Comparison of ENCODE assay signal across 8 cellular contexts in the genomic region with DNA sequence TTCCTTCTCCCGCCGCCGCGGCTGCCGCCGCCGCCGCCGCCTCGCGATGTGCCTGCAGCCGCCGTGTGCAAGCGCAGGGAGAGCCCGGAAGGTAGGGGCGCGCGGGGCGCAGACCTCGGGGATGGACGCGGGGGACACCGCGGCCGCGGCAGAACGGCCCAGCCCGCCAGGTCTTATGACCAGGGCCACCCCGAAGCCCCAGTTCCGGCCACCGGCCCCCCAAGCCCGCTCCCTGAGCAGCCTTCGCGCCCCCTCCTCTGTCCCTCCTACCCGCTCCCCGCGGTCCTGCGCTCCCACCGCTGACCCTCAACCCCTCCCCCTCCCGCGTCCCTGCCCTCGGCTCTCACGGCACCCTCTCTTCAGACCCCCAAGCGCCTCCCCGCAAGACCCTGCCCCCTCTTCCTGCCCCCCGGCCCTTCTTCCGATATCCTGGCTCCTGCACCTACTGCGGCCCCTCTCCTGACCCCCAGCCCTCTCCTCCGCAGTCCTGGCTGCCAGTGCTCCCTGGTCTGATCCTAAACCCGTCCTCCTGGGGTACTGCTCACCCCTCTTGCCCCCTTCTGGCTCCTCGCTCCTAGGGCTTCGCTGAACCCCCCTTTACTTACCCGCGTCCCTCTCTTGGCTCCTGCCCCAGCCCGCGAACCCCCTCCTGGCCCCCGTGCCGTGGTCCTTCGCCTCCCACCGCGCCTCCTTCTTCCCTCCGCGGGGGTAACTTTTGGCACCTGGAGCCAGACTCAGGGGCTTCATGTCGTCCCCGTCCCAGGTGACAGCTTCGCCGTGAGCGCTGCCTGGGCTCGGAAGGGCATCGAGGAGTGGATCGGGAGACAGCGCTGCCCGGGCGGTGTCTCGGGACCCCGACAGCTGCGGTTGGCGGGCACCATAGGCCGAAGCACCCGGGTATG. TPM values are rescaled to one million over a fixed set of nuclear protein-coding genes. Genes with fewer than 3 reads are reported as not detected.
DNase-seq lines count a peak whose midpoint lies in the region; ATAC-seq and TF ChIP-seq lines count a peak whose summit lies in the region.

No MANE protein-coding gene starts in this region.

- H3K4me3 Mint-ChIP-seq in activated CD4-positive, alpha-beta memory T cell treated with anti-CD3 and anti-CD28 coated beads, Interleukin-2, amount 10 ng/mL, durations not matched to agents 7 days and 5 days: peak overlapping the region; percentile 63

- CTCF ChIA-PET in AG04449 (lab: Yijun Ruan, JAX): interaction anchor here (1.4 kb wide), 1 partner anchor 258 kb away, joined by 5 read pairs; no protein-coding TSS in a partner anchor
- CTCF ChIA-PET in activated CD4-positive, alpha-beta memory T cell treated with anti-CD3 and anti-CD28 coated beads, Interleukin-2, amount 10 ng/mL, durations not matched to agents 7 days and 5 days (lab: Charles Lee): interaction anchor here (1.4 kb wide), 1 partner anchor 116 kb away, joined by 7 read pairs; no protein-coding TSS in a partner anchor

- 13 to 25% (median 14%) methylated on average over 59 to 80 of the region's 80 CpGs for WGBS in heart left ventricle, 4 donors
- WGBS in sigmoid colon, 2 donors: 10 to 15% methylated on average over 80 of the region's 80 CpGs

- TF ChIP-seq POLR2A in heart left ventricle (IDR thresholded peaks at IDR 0.05): no peak
- no peak for TF ChIP-seq POLR2A in sigmoid colon (IDR thresholded peaks at IDR 0.05)

- TF ChIP-seq CTCF in AG04449 (IDR thresholded peaks at IDR 0.05; ENCODE audit: insufficient read depth, low read length, missing control alignments): no peak
- TF ChIP-seq CTCF in heart left ventricle (IDR thresholded peaks at IDR 0.05): no peak
- TF ChIP-seq CTCF in sigmoid colon (IDR thresholded peaks at IDR 0.05): no peak

- H3K4me1 Mint-ChIP-seq in activated CD4-positive, alpha-beta memory T cell treated with anti-CD3 and anti-CD28 coated beads, Interleukin-2, amount 10 ng/mL, durations not matched to agents 7 days and 5 days: peaks cover 9% of the 10 kb centered on the region

- peaks cover 1% of the 10 kb centered on the region for H3K9me3 Mint-ChIP-seq in activated CD4-positive, alpha-beta memory T cell treated with anti-CD3 and anti-CD28 coated beads, Interleukin-2, amount 10 ng/mL, durations not matched to agents 7 days and 5 days

- ATAC-seq in GM19328 (IDR thresholded peaks at IDR 0.05; ENCODE audit: unreplicated experiment) (peak; percentile 38), HG03432 (IDR thresholded peaks at IDR 0.05; ENCODE audit: unreplicated experiment) (peak; percentile 60), heart left ventricle (peak in 2 of 4 donors; percentile 23 to 35)

- H3K4me3 ChIP-seq in AG04449 (ENCODE audit: low read depth, low read length) (peak overlapping the region; percentile 59), heart left ventricle (peak overlapping the region; percentile 45 to 84 (median 63)), sigmoid colon (peak overlapping the region; percentile 55 to 97 (median 78))

- no peaks in the 10 kb centered on the region for H3K9me3 ChIP-seq in heart left ventricle
- no peaks in the 10 kb centered on the region for H3K9me3 ChIP-seq in sigmoid colon

- intact Hi-C loops in heart left ventricle (cut with DNase I) (loop anchor here in 2 of 10 donors (10.0 kb wide), 2 partner anchors 64 to 174 kb away; no protein-coding TSS in a partner anchor), sigmoid colon (cut with DNase I) (loop anchor here (1.0 to 10.0 kb wide), 7 partner anchors 43 to 524 kb away; partner anchors contain the start of genes CNEP1R1 and CYLD)

- peaks cover 44% of the 10 kb centered on the region for H3K27me3 Mint-ChIP-seq in activated CD4-positive, alpha-beta memory T cell treated with anti-CD3 and anti-CD28 coated beads, Interleukin-2, amount 10 ng/mL, durations not matched to agents 7 days and 5 days

- no peak for DNase-seq in AG04449 (ENCODE audit: low read depth, low spot score)
- DNase-seq in activated CD4-positive, alpha-beta memory T cell treated with anti-CD3 and anti-CD28 coated beads, Interleukin-2, amount 10 ng/mL, durations not matched to agents 7 days and 5 days: peak; percentile 44
- no peak for DNase-seq in heart left ventricle
- peak; percentile 72 for DNase-seq in sigmoid colon
- DNase-seq in NCI-H524 (lab: John Stamatoyannopoulos, UW): no peak
- no peak for DNase-seq in activated gamma-delta T cell treated with Interleukin-2 at 50 U/mL for 16 hours

- H3K27me3 ChIP-seq in heart left ventricle (peaks cover 0 to 30% (median 11%) of the 10 kb centered on the region in 9 donors), sigmoid colon (no peaks in the 10 kb centered on the region)

- H3K27ac Mint-ChIP-seq in activated CD4-positive, alpha-beta memory T cell treated with anti-CD3 and anti-CD28 coated beads, Interleukin-2, amount 10 ng/mL, durations not matched to agents 7 days and 5 days: no peak overlapping the region

- no peak for TF ChIP-seq EP300 in sigmoid colon (IDR thresholded peaks at IDR 0.05)

- H3K4me1 ChIP-seq in heart left ventricle (peaks cover 0 to 18% (median 7%) of the 10 kb centered on the region in 12 donors), sigmoid colon (peaks cover 0 to 30% (median 23%) of the 10 kb centered on the region in 4 donors)

- H3K36me3 ChIP-seq in heart left ventricle (no peaks in the 10 kb centered on the region), sigmoid colon (no peaks in the 10 kb centered on the region)

- POLR2A ChIA-PET in AG04449 (lab: Yijun Ruan, JAX): no interaction called here
- POLR2A ChIA-PET in activated CD4-positive, alpha-beta memory T cell treated with anti-CD3 and anti-CD28 coated beads, Interleukin-2, amount 10 ng/mL, durations not matched to agents 7 days and 5 days (lab: Charles Lee): interaction anchor here (1.7 kb wide), 1 partner anchor 197 kb away, joined by 7 read pairs; no protein-coding TSS in a partner anchor

- H3K27ac ChIP-seq in heart left ventricle (peak overlapping the region in 2 of 12 donors; percentile 38 to 59), sigmoid colon (peak overlapping the region; percentile 74 to 87 (median 82))

- peaks cover 6% of the 10 kb centered on the region for H3K36me3 Mint-ChIP-seq in activated CD4-positive, alpha-beta memory T cell treated with anti-CD3 and anti-CD28 coated beads, Interleukin-2, amount 10 ng/mL, durations not matched to agents 7 days and 5 days (ENCODE audit: low read depth)

RNA-seq across cellular contexts. Expression of gene NKD1, which starts 0.7 kb away (rescaled TPM):
- 1 to 10 TPM in 1 of 2 experiments, under 1 TPM in 1; 0.95 to 1.9 TPM for total RNA-seq in activated CD4-positive, alpha-beta memory T cell treated with anti-CD3 and anti-CD28 coated beads, Interleukin-2, amount 10 ng/mL, durations not matched to agents 7 days and 5 days
- total RNA-seq in heart left ventricle (1 to 10 TPM in 1 of 9 donors, under 1 TPM in 8; 0.05 to 1.0 (median 0.26) TPM), sigmoid colon (10 to 100 TPM in 3 of 4 donors, 1 to 10 TPM in 1; 6.7 to 18.0 (median 11.5) TPM)
- polyA plus RNA-seq in heart left ventricle (under 1 TPM; 0.23 to 0.32 TPM), sigmoid colon (1 to 10 TPM in 2 of 3 donors, under 1 TPM in 1; under 0.01 to 2.8 (median 1.5) TPM)

Comparison
In these comparisons a context has a peak if more than half of its experiments do, and no peak if none do; other contexts are left out.
1. DNase-seq: peak in activated CD4-positive, alpha-beta memory T cell treated with anti-CD3 and anti-CD28 coated beads, Interleukin-2, amount 10 ng/mL, durations not matched to agents 7 days and 5 days (single experiment) and sigmoid colon (single experiment); none in AG04449 (single experiment), heart left ventricle (0 of 5), NCI-H524 (0 of 2) and activated gamma-delta T cell treated with Interleukin-2 at 50 U/mL for 16 hours (single experiment).
2. Peak in every context shown above with its lines, with median percentiles within 50 percentile points of each other: H3K4me3 ChIP-seq.